In genomic region chr5:126464016-126464415, GRCh38 we compare ENCODE assay signal across 19 cellular contexts. TPM values are rescaled to one million over a fixed set of nuclear protein-coding genes. Genes with fewer than 3 reads are reported as not detected.
DNase-seq lines count a peak whose midpoint lies in the region; ATAC-seq, FAIRE-seq and TF ChIP-seq lines count a peak whose summit lies in the region.
"Had no signal": no experiment of that assay in that cellular context is flagged by ENCODE, and none has a peak within 500 bp of the region (broad histone marks: within the 10 kb centered on the region; RNA-seq: fewer than 3 reads in every experiment).

No MANE protein-coding gene starts in this region.

- DNase-seq in GM12892 (ENCODE audit: insufficient read length) = no peak
- no peak for DNase-seq in T-helper 17 cell
- DNase-seq in naive thymus-derived CD4-positive, alpha-beta T cell = peak in 6 of 9 donors; percentile 2 to 39 (median 30)
- no peak for DNase-seq in neuronal stem cell (ENCODE audit: low spot score)
- DNase-seq in nephron progenitor cell = no peak
- no peak for DNase-seq in cortex of kidney (lab: John Stamatoyannopoulos, UW)
- DNase-seq in upper lobe of left lung = no peak
- DNase-seq: activated B cell treated with CpG ODN at 0.5 μM for 24 hours; endodermal cell; pancreas; stimulated activated CD4-positive, alpha-beta T cell treated with anti-CD3 and anti-CD28 coated beads, Interleukin-4, amount 100 ng/mL, for 24 hours; stimulated activated CD8-positive, alpha-beta memory T cell treated with anti-CD3 and anti-CD28 coated beads, Interleukin-4, amount 100 ng/mL, for 48 hours had no signal

- ATAC-seq in GM19351 (IDR thresholded peaks at IDR 0.05; ENCODE audit: unreplicated experiment) (peak; percentile 18), T-helper 17 cell (peak; percentile 42), upper lobe of left lung (ENCODE audit: low FRiP score in 2 of 2) (no peak)
- ATAC-seq in naive thymus-derived CD4-positive, alpha-beta T cell = peak; percentile 37
- ATAC-seq: left lobe of liver had no signal

- H3K4me2 ChIP-seq in neuronal stem cell (ENCODE audit: insufficient read depth, low read length, poor library complexity, severe bottlenecking) = no peak overlapping the region
- H3K4me2 ChIP-seq: GM23338 had no signal

- CTCF ChIA-PET in naive thymus-derived CD4-positive, alpha-beta T cell (lab: Charles Lee) = interaction anchor here (0.6 to 1.5 kb wide), 2 partner anchors 95 to 109 kb away, joined by 6 read pairs; no protein-coding TSS in a partner anchor

- H2BK5ac ChIP-seq in neuronal stem cell (ENCODE audit: low read length) = no peak overlapping the region

- no peak overlapping the region for H3K23ac ChIP-seq in neuronal stem cell (ENCODE audit: low read depth, low read length, poor library complexity)

- no peak overlapping the region for H3K4me3 Mint-ChIP-seq in T-helper 17 cell
- H3K4me3 Mint-ChIP-seq in naive thymus-derived CD4-positive, alpha-beta T cell = peak overlapping the region in 4 of 10 donors; percentile 13 to 44 (median 38)
- no peak overlapping the region for H3K4me3 Mint-ChIP-seq in nephron progenitor cell
- H3K4me3 Mint-ChIP-seq: activated B cell treated with CpG ODN at 0.5 μM for 24 hours; activated naive CD8-positive, alpha-beta T cell; B cell; endodermal cell; GM23338; type B pancreatic cell had no signal

- peaks cover 0 to 9% (median 0%) of the 10 kb centered on the region in 3 experiments for H3K36me3 ChIP-seq in naive thymus-derived CD4-positive, alpha-beta T cell (ENCODE audit: control insufficient read depth in 2 of 3, insufficient read depth in 3 of 3, low read length in 3 of 3)
- H3K36me3 ChIP-seq in neuronal stem cell (replicated peaks in 1 of 2; ENCODE audit: control insufficient read depth in 2 of 2, insufficient read depth in 2 of 2, low read length in 2 of 2) (no peaks in the 10 kb centered on the region), upper lobe of left lung (peaks cover 0 to 10% (median 2%) of the 10 kb centered on the region in 4 donors)
- H3K36me3 ChIP-seq: cardiac muscle cell, pancreas had no signal

- no peak overlapping the region for H4K8ac ChIP-seq in neuronal stem cell (ENCODE audit: low read depth, low read length)

- H2BK12ac ChIP-seq in neuronal stem cell (ENCODE audit: low read length) = no peak overlapping the region

- H3K4me1 Mint-ChIP-seq in T-helper 17 cell (peaks cover 17% of the 10 kb centered on the region), nephron progenitor cell (peaks cover 27% of the 10 kb centered on the region)
- peaks cover 6 to 46% (median 34%) of the 10 kb centered on the region in 7 donors for H3K4me1 Mint-ChIP-seq in naive thymus-derived CD4-positive, alpha-beta T cell

- H3K27me3 Mint-ChIP-seq in T-helper 17 cell (no peaks in the 10 kb centered on the region), nephron progenitor cell (ENCODE audit: low read depth, poor library complexity) (peaks cover 20% of the 10 kb centered on the region)
- H3K27me3 Mint-ChIP-seq in naive thymus-derived CD4-positive, alpha-beta T cell = no peaks in the 10 kb centered on the region
- H3K27me3 Mint-ChIP-seq: activated B cell treated with CpG ODN at 0.5 μM for 24 hours; activated naive CD8-positive, alpha-beta T cell; B cell; type B pancreatic cell had no signal

- H3K36me3 Mint-ChIP-seq in T-helper 17 cell (ENCODE audit: low read depth) (peaks cover 10% of the 10 kb centered on the region), nephron progenitor cell (ENCODE audit: low read depth) (peaks cover 9% of the 10 kb centered on the region)
- H3K36me3 Mint-ChIP-seq in naive thymus-derived CD4-positive, alpha-beta T cell = peaks cover 2 to 26% (median 13%) of the 10 kb centered on the region in 5 donors

- H2AK5ac ChIP-seq in neuronal stem cell (ENCODE audit: low read depth, low read length) = no peak overlapping the region

- intact Hi-C loops in naive thymus-derived CD4-positive, alpha-beta T cell (cut with micrococcal nuclease) = loop anchor here (2.0 to 5.0 kb wide), 2 partner anchors 13 to 42 kb away; partner anchors contain the start of gene GRAMD2B (in 2 of the 2)

- H3K18ac ChIP-seq in neuronal stem cell (ENCODE audit: low read length) = no peak overlapping the region

- H3K9me3 Mint-ChIP-seq in naive thymus-derived CD4-positive, alpha-beta T cell = no peaks in the 10 kb centered on the region
- H3K9me3 Mint-ChIP-seq in nephron progenitor cell = no peaks in the 10 kb centered on the region
- H3K9me3 Mint-ChIP-seq: activated B cell treated with CpG ODN at 0.5 μM for 24 hours, endodermal cell, GM23338, type B pancreatic cell had no signal

- no peaks in the 10 kb centered on the region for H3K27me3 ChIP-seq in naive thymus-derived CD4-positive, alpha-beta T cell (ENCODE audit: control insufficient read depth in 2 of 2, insufficient read depth in 2 of 2, low read length in 2 of 2)
- H3K27me3 ChIP-seq in neuronal stem cell (ENCODE audit: control insufficient read depth in 3 of 3, insufficient read depth in 3 of 3, low read depth in 1 of 3, low read length in 3 of 3) (no peaks in the 10 kb centered on the region), upper lobe of left lung (no peaks in the 10 kb centered on the region)
- H3K27me3 ChIP-seq: cardiac muscle cell, pancreas had no signal

- no peak for TF ChIP-seq CTCF in nephron progenitor cell (IDR thresholded peaks at IDR 0.05)
- TF ChIP-seq CTCF in upper lobe of left lung (IDR thresholded peaks at IDR 0.05) = no peak

- POLR2A ChIA-PET in naive thymus-derived CD4-positive, alpha-beta T cell (lab: Charles Lee) = interaction anchor here (0.6 to 1.3 kb wide), 3 partner anchors 12 to 23 kb away, joined by 3 to 7 read pairs (median 4); no protein-coding TSS in a partner anchor

- H3K4me1 ChIP-seq in naive thymus-derived CD4-positive, alpha-beta T cell (ENCODE audit: control insufficient read depth in 2 of 2, insufficient read depth in 2 of 2, low read length in 2 of 2) = peaks cover 0 to 12% of the 10 kb centered on the region in 2 donors
- peaks cover 6 to 10% of the 10 kb centered on the region in 2 donors for H3K4me1 ChIP-seq in neuronal stem cell (ENCODE audit: control insufficient read depth in 2 of 2, insufficient read depth in 1 of 2, low read depth in 1 of 2, low read length in 2 of 2)
- H3K4me1 ChIP-seq in upper lobe of left lung = peaks cover 0 to 8% (median 1%) of the 10 kb centered on the region in 4 donors

- no peak for TF ChIP-seq POLR2A in GM12892 (IDR thresholded peaks at IDR 0.05; ENCODE audit: low read depth, low read length)
- TF ChIP-seq POLR2A in upper lobe of left lung (IDR thresholded peaks at IDR 0.05) = no peak

- H3K4me3 ChIP-seq in naive thymus-derived CD4-positive, alpha-beta T cell (ENCODE audit: low read length) = no peak overlapping the region
- H3K4me3 ChIP-seq in neuronal stem cell (ENCODE audit: low read length in 2 of 2) (no peak overlapping the region), upper lobe of left lung (no peak overlapping the region)
- H3K4me3 ChIP-seq: cardiac muscle cell, GM23338, pancreas had no signal

- WGBS in neuronal stem cell (ENCODE audit: extremely low coverage in 2 of 2, insufficient read length in 2 of 2, insufficient replicate concordance in 1 of 2), 2 donors = no CpG with 5 or more reads among the region's 2 CpGs
- WGBS in upper lobe of left lung, 2 donors = 95 to 97% methylated on average over 2 of the region's 2 CpGs

- H4K91ac ChIP-seq in neuronal stem cell (ENCODE audit: low read depth, low read length, poor library complexity) = no peak overlapping the region

- H3K4ac ChIP-seq in neuronal stem cell (ENCODE audit: low read length) = no peak overlapping the region

- no peak overlapping the region for H3K14ac ChIP-seq in neuronal stem cell (ENCODE audit: low read length)

- no peak for TF ChIP-seq EP300 in upper lobe of left lung (IDR thresholded peaks at IDR 0.05)

- FAIRE-seq in GM12892 (lab: Jason Lieb, UNC) = peak; percentile 14
- FAIRE-seq: pancreas had no signal

- H2BK120ac ChIP-seq in neuronal stem cell (ENCODE audit: low read depth, low read length) = no peak overlapping the region

- no peaks in the 10 kb centered on the region for H3K79me1 ChIP-seq in neuronal stem cell (ENCODE audit: low read depth, low read length)

- no peaks in the 10 kb centered on the region for H3K9me3 ChIP-seq in T-helper 17 cell (ENCODE audit: control insufficient read depth, low read length, poor library complexity, severe bottlenecking)
- no peaks in the 10 kb centered on the region for H3K9me3 ChIP-seq in naive thymus-derived CD4-positive, alpha-beta T cell (ENCODE audit: control insufficient read depth in 2 of 3, low read length in 3 of 3)
- no peaks in the 10 kb centered on the region for H3K9me3 ChIP-seq in neuronal stem cell (replicated peaks in 1 of 2; ENCODE audit: control insufficient read depth in 2 of 2, insufficient read depth in 1 of 2, low read depth in 1 of 2, low read length in 2 of 2)
- H3K9me3 ChIP-seq in upper lobe of left lung = no peaks in the 10 kb centered on the region
- H3K9me3 ChIP-seq: pancreas had no signal

- no peak overlapping the region for H3K27ac ChIP-seq in naive thymus-derived CD4-positive, alpha-beta T cell (ENCODE audit: low read depth, low read length)
- H3K27ac ChIP-seq in neuronal stem cell (replicated peaks; ENCODE audit: low read length) (no peak overlapping the region), upper lobe of left lung (no peak overlapping the region)
- H3K27ac ChIP-seq: cardiac muscle cell, pancreas had no signal

- H2BK15ac ChIP-seq in neuronal stem cell (ENCODE audit: low read length) = no peak overlapping the region

- H3K27ac Mint-ChIP-seq in T-helper 17 cell (no peak overlapping the region), nephron progenitor cell (no peak overlapping the region)
- H3K27ac Mint-ChIP-seq in naive thymus-derived CD4-positive, alpha-beta T cell = peak overlapping the region in 7 of 9 donors; percentile 40 to 81 (median 73)
- H3K27ac Mint-ChIP-seq: activated B cell treated with CpG ODN at 0.5 μM for 24 hours; activated naive CD8-positive, alpha-beta T cell; B cell; endodermal cell; GM23338; type B pancreatic cell had no signal

- H3K9ac ChIP-seq in neuronal stem cell (ENCODE audit: low read depth, low read length, poor library complexity) = no peak overlapping the region

- H2AFZ ChIP-seq in neuronal stem cell (ENCODE audit: low read length) = no peak overlapping the region
- H2AFZ ChIP-seq: GM23338 had no signal

RNA-seq across cellular contexts. Expression of gene GRAMD2B, which starts 40.8 kb away (rescaled TPM):
- 5.2 TPM for polyA plus RNA-seq in GM12892 (2012; ENCODE audit: missing spikeins)
- total RNA-seq in T-helper 17 cell (10 to 100 TPM in 1 of 2 donors, 1 to 10 TPM in 1; 8.3 to 11.7 TPM), upper lobe of left lung (10 to 100 TPM; 11.3 to 70.4 (median 17.7) TPM)
- 1 to 10 TPM; 5.2 to 9.6 (median 7.1) TPM for total RNA-seq in naive thymus-derived CD4-positive, alpha-beta T cell
- 1 to 10 TPM; 3.8 to 9.8 TPM for polyA plus RNA-seq in naive thymus-derived CD4-positive, alpha-beta T cell
- polyA plus RNA-seq in neuronal stem cell (2013, experiment 1 of 2) = 4.8 TPM
- polyA plus RNA-seq in neuronal stem cell (2013, experiment 2 of 2) = 5.9 TPM

Comparison
In these comparisons a context has a peak if more than half of its experiments do, and no peak if none do; other contexts are left out.
1. DNase-seq: peak in naive thymus-derived CD4-positive, alpha-beta T cell (6 of 9); none in GM12892 (single experiment), T-helper 17 cell (0 of 3), neuronal stem cell (single experiment), nephron progenitor cell (single experiment), cortex of kidney (single experiment) and upper lobe of left lung (0 of 2).
2. ATAC-seq: peak in GM19351 (single experiment), T-helper 17 cell (single experiment) and naive thymus-derived CD4-positive, alpha-beta T cell (single experiment); none in upper lobe of left lung (0 of 2).
3. H3K27ac Mint-ChIP-seq: peak in naive thymus-derived CD4-positive, alpha-beta T cell (7 of 9); none in T-helper 17 cell (single experiment) and nephron progenitor cell (single experiment).